8 cellular contexts compared by ENCODE assay signal in the genomic region with DNA sequence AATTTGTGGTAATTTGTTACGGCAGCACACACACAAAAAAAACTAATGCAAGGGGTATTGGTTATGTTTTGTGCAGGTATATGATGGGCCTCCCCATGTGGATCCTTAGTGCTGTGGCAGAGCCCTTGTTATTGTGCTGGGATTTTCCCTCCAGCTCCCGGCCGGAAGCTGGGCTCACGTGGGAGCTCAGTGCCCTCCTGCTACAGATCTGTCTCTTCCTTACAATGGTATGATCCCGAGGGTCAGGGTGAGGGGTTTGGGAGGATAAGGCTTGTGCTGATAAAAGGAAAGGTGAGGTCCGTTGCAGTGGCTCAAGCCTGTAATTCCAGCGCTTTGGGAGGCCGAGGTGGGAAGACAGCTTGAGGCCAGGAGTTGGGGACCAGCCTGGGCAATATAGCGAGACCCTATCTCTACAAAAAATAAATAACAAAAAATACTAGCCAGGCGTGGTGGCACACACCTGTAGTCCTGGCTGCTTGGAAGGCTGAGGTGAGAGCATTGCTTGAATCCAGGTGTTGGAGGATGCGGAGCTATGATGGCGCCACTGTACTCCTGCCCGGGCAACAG. TPM values are rescaled to one million over a fixed set of nuclear protein-coding genes. Genes with fewer than 3 reads are reported as not detected.
A peak's percentile ranks its signal among the peaks of the same experiment; 100 is the strongest.
DNase-seq lines count a peak whose midpoint lies in the region; ATAC-seq, FAIRE-seq and TF ChIP-seq lines count a peak whose summit lies in the region.

No MANE protein-coding gene starts in this region.

- H3K27me3 ChIP-seq in GM23338 (ENCODE audit: insufficient read depth) (peaks cover 17% of the 10 kb centered on the region), PC-9 (ENCODE audit: insufficient read depth, low read depth) (no peaks in the 10 kb centered on the region), endodermal cell (ENCODE audit: control insufficient read depth, insufficient read depth, low read length, poor library complexity, severe bottlenecking) (peaks cover 7% of the 10 kb centered on the region), parathyroid adenoma (ENCODE audit: control insufficient read depth, insufficient read depth, low read length) (no peaks in the 10 kb centered on the region)

- H3K36me3 Mint-ChIP-seq in GM23338 (ENCODE audit: low read depth) (no peaks in the 10 kb centered on the region), endodermal cell (ENCODE audit: low read depth) (no peaks in the 10 kb centered on the region)

- H3K9me2 ChIP-seq in GM23338 (ENCODE audit: insufficient read depth) (no peaks in the 10 kb centered on the region), PC-9 (ENCODE audit: insufficient read depth) (no peaks in the 10 kb centered on the region)

- H3K27ac Mint-ChIP-seq in GM23338 (no peak overlapping the region), endodermal cell (peak overlapping the region; percentile 71)

- H3K27ac ChIP-seq in GM23338 (ENCODE audit: low read depth) (no peak overlapping the region), PC-9 (no peak overlapping the region), endodermal cell (ENCODE audit: low read depth, low read length) (no peak overlapping the region), parathyroid adenoma (peak overlapping the region; percentile 63)

- intact Hi-C loops in PC-9 (cut with micrococcal nuclease; ENCODE audit: unreplicated experiment): no loop called here

- 82 to 87% methylated on average over 6 to 12 of the region's 13 CpGs for WGBS in endodermal cell (ENCODE audit: insufficient coverage in 1 of 2, insufficient read length in 1 of 2), 2 experiments

- TF ChIP-seq CTCF in GM23338 (conservative IDR thresholded peaks at IDR 0.05; ENCODE audit: low read depth in 2 of 2) (no peak), PC-9 (conservative IDR thresholded peaks at IDR 0.05) (no peak), endodermal cell (conservative IDR thresholded peaks at IDR 0.05) (no peak), parathyroid adenoma (IDR thresholded peaks at IDR 0.05) (no peak)

- BruUV-seq in PC-9 (replicated peaks; lab: Mats Ljungman, UMichigan): no TSS peak

- H3K4me3 Mint-ChIP-seq in GM23338 (peak overlapping the region; percentile 72), endodermal cell (peak overlapping the region; percentile 72)

- ATAC-seq in GM23338: peak; percentile 6; the same call in 2 of the 3 replicates

- no peaks in the 10 kb centered on the region for H3K36me3 ChIP-seq in GM23338 (ENCODE audit: insufficient read depth)
- H3K36me3 ChIP-seq in PC-9 (ENCODE audit: low read depth): no peaks in the 10 kb centered on the region
- H3K36me3 ChIP-seq in endodermal cell (ENCODE audit: control insufficient read depth, insufficient read depth, low read length): no peaks in the 10 kb centered on the region
- no peaks in the 10 kb centered on the region for H3K36me3 ChIP-seq in parathyroid adenoma (ENCODE audit: control insufficient read depth, insufficient read depth, low read length)

- H3K9me3 Mint-ChIP-seq in GM23338 (no peaks in the 10 kb centered on the region), endodermal cell (no peaks in the 10 kb centered on the region)

- POLR2A ChIA-PET in PC-9 (lab: Charles Lee; ENCODE audit: unreplicated experiment): no interaction called here

- CTCF ChIA-PET in PC-9 (lab: Charles Lee): interaction anchor here (0.6 to 1.0 kb wide), 5 partner anchors 17 to 504 kb away, joined by 3 to 5 read pairs (median 4); no protein-coding TSS in a partner anchor

- H3K79me2 ChIP-seq in GM23338 (replicated peaks; ENCODE audit: insufficient read depth) (no peaks in the 10 kb centered on the region), PC-9 (ENCODE audit: low read depth) (peaks cover 36% of the 10 kb centered on the region), parathyroid adenoma (peaks cover 12% of the 10 kb centered on the region)

- H2AFZ ChIP-seq in GM23338 (0 out of 2 replicates have a peak overlapping the region, but pooled peaks have one; percentile 6), PC-9 (no peak overlapping the region), parathyroid adenoma (peak overlapping the region; percentile 76)

- peaks cover 15% of the 10 kb centered on the region for H3F3A ChIP-seq in GM23338 (replicated peaks; ENCODE audit: low read depth)
- peaks cover 45% of the 10 kb centered on the region for H3F3A ChIP-seq in PC-9 (ENCODE audit: insufficient read depth, low read depth)

- H3K4me3 ChIP-seq in GM23338 (peak overlapping the region; percentile 69), PC-9 (no peak overlapping the region; the same call in 1 of the 2 replicates), endodermal cell (ENCODE audit: low read length) (no peak overlapping the region), parathyroid adenoma (ENCODE audit: low read depth, low read length) (no peak overlapping the region)

- H4K20me1 ChIP-seq in GM23338 (replicated peaks; ENCODE audit: insufficient read depth) (no peaks in the 10 kb centered on the region), PC-9 (ENCODE audit: insufficient read depth) (no peaks in the 10 kb centered on the region)

- H3K9ac ChIP-seq in endodermal cell (ENCODE audit: extremely low read depth, low read length, poor library complexity, severe bottlenecking): no peak overlapping the region
- H3K9ac ChIP-seq in parathyroid adenoma: no peak overlapping the region

- DNase-seq in GM23338 (ENCODE audit: low spot score): no peak
- DNase-seq in PC-9: no peak
- DNase-seq in endodermal cell: no peak
- no peak for DNase-seq in frontal cortex (ENCODE audit: low spot score in 2 of 2)
- DNase-seq in NCI-H1105 treated with DMSO at 0.1 percent for 48 hours (lab: John Stamatoyannopoulos, UW): no peak
- no peak for DNase-seq in NOMO-1 (lab: John Stamatoyannopoulos, UW; ENCODE audit: unreplicated experiment in 2 of 2)
- no peak for DNase-seq in COLO829 (ENCODE audit: low spot score)

- H3K4me1 ChIP-seq in GM23338 (ENCODE audit: insufficient read depth) (peaks cover 30% of the 10 kb centered on the region), PC-9 (replicated peaks; ENCODE audit: insufficient read depth) (peaks cover 68% of the 10 kb centered on the region), endodermal cell (ENCODE audit: control insufficient read depth, insufficient read depth, low read length) (peaks cover 5% of the 10 kb centered on the region), parathyroid adenoma (peaks cover 43% of the 10 kb centered on the region)

- H3K4me2 ChIP-seq in GM23338 (peak overlapping the region; percentile 79), PC-9 (peak overlapping the region; percentile 98), parathyroid adenoma (ENCODE audit: low read length) (peak overlapping the region; percentile 61)

- H3K4me1 Mint-ChIP-seq in GM23338 (peaks cover 35% of the 10 kb centered on the region), endodermal cell (peaks cover 7% of the 10 kb centered on the region)

- H3K9me3 ChIP-seq in PC-9 (ENCODE audit: insufficient read depth, low read depth) (no peaks in the 10 kb centered on the region), endodermal cell (ENCODE audit: control insufficient read depth, low read length) (no peaks in the 10 kb centered on the region), parathyroid adenoma (ENCODE audit: control insufficient read depth, low read length) (no peaks in the 10 kb centered on the region)

- H3K27me3 Mint-ChIP-seq in GM23338 (ENCODE audit: insufficient read depth, low read depth, poor library complexity) (peaks cover 14% of the 10 kb centered on the region), endodermal cell (ENCODE audit: insufficient read depth) (peaks cover 15% of the 10 kb centered on the region)

- no peak for FAIRE-seq in frontal cortex (lab: Jason Lieb, UNC)

TF ChIP-seq in GM23338, 12 proteins besides CTCF, POLR2A, EP300 and RAD21 (continues in another document):
- TF ChIP-seq STAT1 (IDR thresholded peaks at IDR 0.05; ENCODE audit: unreplicated experiment): no peak

RNA-seq across cellular contexts. Expression of gene SLC48A1, which starts 0.9 kb away (rescaled TPM):
- 9.0 and 16.8 TPM in 2 replicates for total RNA-seq in GM23338 (2014; rRNA removed; shearing (Covaris generic))
- 5.8 TPM in 2 replicates for polyA plus RNA-seq in GM23338 (2016; fragmentation: Nextera tagmentation; extraction: Ambion mirVana)
- 76.4 and 108 TPM in 2 replicates for total RNA-seq in PC-9 (2021)
- total RNA-seq in endodermal cell: 10 to 100 TPM; 21.3 to 30.4 TPM
- 13.9 TPM for polyA plus RNA-seq in endodermal cell (2013, experiment 1 of 2)
- polyA plus RNA-seq in endodermal cell (2013, experiment 2 of 2): 13.5 TPM
- total RNA-seq in frontal cortex: 8.6 TPM

RNA-seq across cellular contexts. Expression of gene RAPGEF3, which starts 13.5 kb away (rescaled TPM):
- total RNA-seq in GM23338 (2014; rRNA removed; shearing (Covaris generic)): 10.4 and 11.8 TPM in 2 replicates
- polyA plus RNA-seq in GM23338 (2016; fragmentation: Nextera tagmentation; extraction: Ambion mirVana): 2.3 and 3.0 TPM in 2 replicates
- total RNA-seq in PC-9 (2021) (4.1 and 5.7 TPM in 2 replicates), endodermal cell (10 to 100 TPM; 11.4 to 19.6 TPM), frontal cortex (7.7 TPM)
- polyA plus RNA-seq in endodermal cell (2013, experiment 1 of 2): 3.7 TPM
- polyA plus RNA-seq in endodermal cell (2013, experiment 2 of 2): 3.2 TPM

RNA-seq across cellular contexts. Expression of gene ENDOU, which starts 46.9 kb away (rescaled TPM):
- not detected in 2 replicates for total RNA-seq in GM23338 (2014; rRNA removed; shearing (Covaris generic))
- polyA plus RNA-seq in GM23338 (2016; fragmentation: Nextera tagmentation; extraction: Ambion mirVana): not detected in 2 replicates
- total RNA-seq in PC-9 (2021) (0.25 and 0.39 TPM in 2 replicates), endodermal cell (not detected), frontal cortex (not detected)
- polyA plus RNA-seq in endodermal cell (2013, experiment 1 of 2): not detected
- not detected for polyA plus RNA-seq in endodermal cell (2013, experiment 2 of 2)

RNA-seq across cellular contexts. Expression of gene HDAC7, which starts 47.5 kb away (rescaled TPM):
- total RNA-seq in GM23338 (2014; rRNA removed; shearing (Covaris generic)): 55.1 and 60.1 TPM in 2 replicates
- 37.3 and 41.3 TPM in 2 replicates for polyA plus RNA-seq in GM23338 (2016; fragmentation: Nextera tagmentation; extraction: Ambion mirVana)
- total RNA-seq in PC-9 (2021): 106 and 114 TPM in 2 replicates
- 100 to 1,000 TPM; 146 to 154 TPM for total RNA-seq in endodermal cell
- 73.0 TPM for polyA plus RNA-seq in endodermal cell (2013, experiment 1 of 2)
- 68.5 TPM for polyA plus RNA-seq in endodermal cell (2013, experiment 2 of 2)
- total RNA-seq in frontal cortex: 4.9 TPM
